In genomic region chr22:49079743-49080500, GRCh38 we compare ENCODE assay signal across 17 cellular contexts.
DNase-seq lines count a peak whose midpoint lies in the region; ATAC-seq and TF ChIP-seq lines count a peak whose summit lies in the region.
"Had no signal": no experiment of that assay in that cellular context is flagged by ENCODE, and none has a peak within 500 bp of the region (broad histone marks: within the 10 kb centered on the region; RNA-seq: fewer than 3 reads in every experiment).

No MANE protein-coding gene starts in this region.

- H4K91ac ChIP-seq in neuronal stem cell (ENCODE audit: low read depth, low read length, poor library complexity), result no peak overlapping the region

- no peaks in the 10 kb centered on the region for H3K79me1 ChIP-seq in neuronal stem cell (ENCODE audit: low read depth, low read length)

- peak overlapping the region; percentile 93 for H2BK120ac ChIP-seq in neuronal stem cell (ENCODE audit: low read depth, low read length)

- peak overlapping the region; percentile 54 for H3K18ac ChIP-seq in neuronal stem cell (ENCODE audit: low read length)

- H3K9me3 ChIP-seq in neuronal stem cell (replicated peaks in 1 of 2; ENCODE audit: control insufficient read depth in 2 of 2, insufficient read depth in 1 of 2, low read depth in 1 of 2, low read length in 2 of 2) (no peaks in the 10 kb centered on the region), upper lobe of right lung (no peaks in the 10 kb centered on the region)
- H3K9me3 ChIP-seq: A549, Caco-2 had no signal

- H3K36me3 Mint-ChIP-seq in activated naive CD4-positive, alpha-beta T cell treated with anti-CD3 and anti-CD28 coated beads, Interleukin-2, amount 10 ng/mL, durations not matched to agents 7 days and 5 days, result no peaks in the 10 kb centered on the region
- H3K36me3 Mint-ChIP-seq in chondrocyte (ENCODE audit: low read depth), result no peaks in the 10 kb centered on the region

- H2BK5ac ChIP-seq in neuronal stem cell (ENCODE audit: low read length), result peak overlapping the region; percentile 77

- DNase-seq in activated naive CD4-positive, alpha-beta T cell treated with anti-CD3 and anti-CD28 coated beads, Interleukin-2, amount 10 ng/mL, durations not matched to agents 7 days and 5 days, result peak; percentile 14
- no peak for DNase-seq in activated naive CD4-positive, alpha-beta T cell treated with Interleukin-2 at 50 U/mL for 16 hours
- peak; percentile 79 for DNase-seq in chondrocyte (ENCODE audit: low spot score)
- DNase-seq in neuronal stem cell (ENCODE audit: low spot score), result no peak
- peak; percentile 39 for DNase-seq in upper lobe of right lung
- DNase-seq in MV-4-11 (lab: John Stamatoyannopoulos, UW), result no peak
- DNase-seq in NCI-H146 (lab: John Stamatoyannopoulos, UW), result no peak
- DNase-seq: AML-193, Caco-2, HCEC 1CT had no signal

- H3K27ac ChIP-seq in neuronal stem cell (replicated peaks; ENCODE audit: low read length) (no peak overlapping the region), upper lobe of right lung (no peak overlapping the region)
- H3K27ac ChIP-seq: 22Rv1, A549, C4-2B, HL-60 had no signal

- WGBS in neuronal stem cell (ENCODE audit: extremely low coverage in 2 of 2, insufficient read length in 2 of 2, insufficient replicate concordance in 1 of 2), 2 donors, result no CpG with 5 or more reads among the region's 15 CpGs

- H3K27me3 Mint-ChIP-seq in activated naive CD4-positive, alpha-beta T cell treated with anti-CD3 and anti-CD28 coated beads, Interleukin-2, amount 10 ng/mL, durations not matched to agents 7 days and 5 days, result no peaks in the 10 kb centered on the region
- peaks cover 26% of the 10 kb centered on the region for H3K27me3 Mint-ChIP-seq in chondrocyte (ENCODE audit: low read depth)

- intact Hi-C loops in upper lobe of right lung (cut with DNase I), result no loop called here

- H3K23ac ChIP-seq in neuronal stem cell (ENCODE audit: low read depth, low read length, poor library complexity), result peak overlapping the region; percentile 49

- H3K4me3 Mint-ChIP-seq in activated naive CD4-positive, alpha-beta T cell treated with anti-CD3 and anti-CD28 coated beads, Interleukin-2, amount 10 ng/mL, durations not matched to agents 7 days and 5 days, result no peak overlapping the region
- H3K4me3 Mint-ChIP-seq in chondrocyte (ENCODE audit: unreplicated experiment), result no peak overlapping the region
- H3K4me3 Mint-ChIP-seq: CD4-positive, alpha-beta T cell; GM23338 had no signal

- no peaks in the 10 kb centered on the region for H3K4me1 Mint-ChIP-seq in activated naive CD4-positive, alpha-beta T cell treated with anti-CD3 and anti-CD28 coated beads, Interleukin-2, amount 10 ng/mL, durations not matched to agents 7 days and 5 days
- H3K4me1 Mint-ChIP-seq in chondrocyte (ENCODE audit: low read depth), result no peaks in the 10 kb centered on the region
- H3K4me1 Mint-ChIP-seq: GM23338 had no signal

- ATAC-seq in upper lobe of right lung, result no peak
- no peak for ATAC-seq in HG03196 (IDR thresholded peaks at IDR 0.05; ENCODE audit: unreplicated experiment)
- ATAC-seq: A549, GM23338 had no signal

- H3K9me3 Mint-ChIP-seq in activated naive CD4-positive, alpha-beta T cell treated with anti-CD3 and anti-CD28 coated beads, Interleukin-2, amount 10 ng/mL, durations not matched to agents 7 days and 5 days, result no peaks in the 10 kb centered on the region
- H3K9me3 Mint-ChIP-seq in chondrocyte (ENCODE audit: low read depth), result no peaks in the 10 kb centered on the region
- H3K9me3 Mint-ChIP-seq: CD4-positive, alpha-beta T cell; GM23338 had no signal

- H3K27me3 ChIP-seq in neuronal stem cell (ENCODE audit: control insufficient read depth in 3 of 3, insufficient read depth in 3 of 3, low read depth in 1 of 3, low read length in 3 of 3) (no peaks in the 10 kb centered on the region), upper lobe of right lung (no peaks in the 10 kb centered on the region)

- no peak overlapping the region for H2AFZ ChIP-seq in neuronal stem cell (ENCODE audit: low read length)
- H2AFZ ChIP-seq: GM23338 had no signal

- H3K36me3 ChIP-seq in neuronal stem cell (replicated peaks in 1 of 2; ENCODE audit: control insufficient read depth in 2 of 2, insufficient read depth in 2 of 2, low read length in 2 of 2) (no peaks in the 10 kb centered on the region), upper lobe of right lung (no peaks in the 10 kb centered on the region)

- H4K8ac ChIP-seq in neuronal stem cell (ENCODE audit: low read depth, low read length), result no peak overlapping the region

- H3K4me1 ChIP-seq in neuronal stem cell (ENCODE audit: control insufficient read depth in 2 of 2, insufficient read depth in 1 of 2, low read depth in 1 of 2, low read length in 2 of 2) (peaks cover 0 to 13% of the 10 kb centered on the region in 2 donors), upper lobe of right lung (no peaks in the 10 kb centered on the region)
- H3K4me1 ChIP-seq: Caco-2 had no signal

- no peak overlapping the region for H3K14ac ChIP-seq in neuronal stem cell (ENCODE audit: low read length)

- CTCF ChIA-PET in activated naive CD4-positive, alpha-beta T cell treated with anti-CD3 and anti-CD28 coated beads, Interleukin-2, amount 10 ng/mL, durations not matched to agents 7 days and 5 days (lab: Charles Lee), result no interaction called here

- no peak overlapping the region for H3K4me2 ChIP-seq in neuronal stem cell (ENCODE audit: insufficient read depth, low read length, poor library complexity, severe bottlenecking)
- H3K4me2 ChIP-seq: A549, GM23338 had no signal

- H3K4me3 ChIP-seq in neuronal stem cell (ENCODE audit: low read length in 2 of 2) (no peak overlapping the region), upper lobe of right lung (no peak overlapping the region)
- H3K4me3 ChIP-seq: A549, GM23338 had no signal

- no peak overlapping the region for H3K4ac ChIP-seq in neuronal stem cell (ENCODE audit: low read length)

- H3K9ac ChIP-seq in neuronal stem cell (ENCODE audit: low read depth, low read length, poor library complexity), result no peak overlapping the region

- no peak overlapping the region for H3K27ac Mint-ChIP-seq in activated naive CD4-positive, alpha-beta T cell treated with anti-CD3 and anti-CD28 coated beads, Interleukin-2, amount 10 ng/mL, durations not matched to agents 7 days and 5 days
- H3K27ac Mint-ChIP-seq in chondrocyte (ENCODE audit: unreplicated experiment), result no peak overlapping the region
- H3K27ac Mint-ChIP-seq: CD4-positive, alpha-beta T cell; GM23338 had no signal

- peak overlapping the region; percentile 92 for H2AK5ac ChIP-seq in neuronal stem cell (ENCODE audit: low read depth, low read length)

- H2BK15ac ChIP-seq in neuronal stem cell (ENCODE audit: low read length), result peak overlapping the region; percentile 71

- TF ChIP-seq CTCF in chondrocyte (IDR thresholded peaks at IDR 0.05) (no peak), upper lobe of right lung (IDR thresholded peaks at IDR 0.05) (no peak)

- no peak overlapping the region for H2BK12ac ChIP-seq in neuronal stem cell (ENCODE audit: low read length)

Comparison
In these comparisons a context has a peak if more than half of its experiments do, and no peak if none do; other contexts are left out.
1. DNase-seq: peak in activated naive CD4-positive, alpha-beta T cell treated with anti-CD3 and anti-CD28 coated beads, Interleukin-2, amount 10 ng/mL, durations not matched to agents 7 days and 5 days (single experiment), chondrocyte (single experiment) and upper lobe of right lung (single experiment); none in activated naive CD4-positive, alpha-beta T cell treated with Interleukin-2 at 50 U/mL for 16 hours (single experiment), neuronal stem cell (single experiment), MV-4-11 (single experiment) and NCI-H146 (single experiment).